Comparison of ENCODE assay signal across 8 cellular contexts in the genomic region with DNA sequence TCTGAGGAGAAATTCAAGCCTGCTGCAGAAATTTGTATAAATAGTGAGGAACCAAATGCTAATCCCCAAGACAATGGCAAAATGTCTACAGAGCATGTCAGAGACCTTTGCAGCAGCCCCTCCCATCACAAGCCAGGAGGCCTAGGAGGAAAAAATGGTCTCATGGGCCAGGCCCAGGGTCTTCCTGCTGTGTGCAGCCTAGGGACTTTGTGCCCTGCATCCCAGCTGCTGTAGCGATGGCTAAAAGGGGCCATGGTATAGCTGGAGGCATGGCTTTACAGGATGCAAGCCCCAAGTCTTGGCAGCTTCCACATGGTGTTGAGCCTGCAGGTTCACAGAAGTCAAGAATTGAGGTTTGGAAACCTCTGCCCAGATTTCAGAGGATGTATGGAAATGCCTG.
"Had no signal": no experiment of that assay in that cellular context is flagged by ENCODE, and none has a peak within 500 bp of the region (broad histone marks: within the 10 kb centered on the region; RNA-seq: fewer than 3 reads in every experiment).

No MANE protein-coding gene starts in this region.

- H3K27ac ChIP-seq: HL-60, KMS-11 had no signal

- H3K4me2 ChIP-seq: KMS-11 had no signal

- ATAC-seq: HepG2, K562 had no signal

- DNase-seq: IMR-90, KBM-7, KG1 had no signal

- FAIRE-seq: HepG2, HTR-8/SVneo, K562 had no signal

- H3K4me3 ChIP-seq: K562 had no signal
